3 cellular contexts compared by ENCODE assay signal in genomic region chr4:112540695-112541094, GRCh38.
"Had no signal": no experiment of that assay in that cellular context is flagged by ENCODE, and none has a peak within 500 bp of the region (broad histone marks: within the 10 kb centered on the region; RNA-seq: fewer than 3 reads in every experiment).

No MANE protein-coding gene starts in this region.

- H3K4me3 ChIP-seq: GM12878 had no signal

- DNase-seq: GDM1, GF-D8 had no signal

- ATAC-seq: GM12878 had no signal
